10 cellular contexts compared by ENCODE assay signal in genomic region chr5:80516826-80517225, GRCh38. TPM values are rescaled to one million over a fixed set of nuclear protein-coding genes. Genes with fewer than 3 reads are reported as not detected.
A peak's percentile ranks its signal among the peaks of the same experiment; 100 is the strongest.
DNase-seq lines count a peak whose midpoint lies in the region; ATAC-seq and TF ChIP-seq lines count a peak whose summit lies in the region.
"Had no signal": no experiment of that assay in that cellular context is flagged by ENCODE, and none has a peak within 500 bp of the region (broad histone marks: within the 10 kb centered on the region; RNA-seq: fewer than 3 reads in every experiment).

No MANE protein-coding gene starts in this region.

- in situ Hi-C loops in astrocyte of the spinal cord (cut with HindIII; ENCODE audit: low sequenced_read_pairs) = no loop called here

- TF ChIP-seq CTCF in astrocyte of the spinal cord (IDR thresholded peaks at IDR 0.05; ENCODE audit: low read depth, low read length) (no peak), retinal pigment epithelial cell (conservative IDR thresholded peaks at IDR 0.05; ENCODE audit: low read depth, low read length) (no peak)

- peak; percentile 44 for DNase-seq in DMS 273 (lab: John Stamatoyannopoulos, UW; ENCODE audit: unreplicated experiment)
- no peak for DNase-seq in DMS 273 treated with DMSO at 0.1 percent for 48 hours (lab: John Stamatoyannopoulos, UW)
- peak; percentile 80 for DNase-seq in astrocyte of the spinal cord (ENCODE audit: low read depth, low spot score)
- DNase-seq in retinal pigment epithelial cell (ENCODE audit: low read depth) = peak; percentile 29
- DNase-seq in D341Med (ENCODE audit: low spot score) = no peak
- no peak for DNase-seq in superior temporal gyrus (ENCODE audit: extremely low spot score)
- DNase-seq: stimulated activated naive CD4-positive, alpha-beta T cell had no signal

- ATAC-seq in HG02870 (IDR thresholded peaks at IDR 0.05; ENCODE audit: unreplicated experiment) (peak; percentile 65), esophagus mucosa (no peak)
- ATAC-seq: gastroesophageal sphincter had no signal

- H3K4me3 ChIP-seq in astrocyte of the spinal cord (ENCODE audit: low read depth, low read length) = no peak overlapping the region
- no peak overlapping the region for H3K4me3 ChIP-seq in retinal pigment epithelial cell (ENCODE audit: low read length)
- H3K4me3 ChIP-seq: gastroesophageal sphincter had no signal

RNA-seq across cellular contexts. Expression of gene FAM151B, which starts 28.9 kb away (rescaled TPM):
- total RNA-seq in esophagus mucosa = 1.3 TPM

RNA-seq across cellular contexts. Expression of gene ANKRD34B, which starts 53.3 kb away (rescaled TPM):
- not detected for total RNA-seq in esophagus mucosa
- total RNA-seq: gastroesophageal sphincter had no signal

Comparison
In these comparisons a context has a peak if more than half of its experiments do, and no peak if none do; other contexts are left out.
1. DNase-seq: peak in DMS 273 (single experiment), astrocyte of the spinal cord (single experiment) and retinal pigment epithelial cell (single experiment); none in DMS 273 treated with DMSO at 0.1 percent for 48 hours (single experiment), D341Med (single experiment) and superior temporal gyrus (single experiment).